19 cellular contexts compared by ENCODE assay signal in genomic region chr9:104604801-104605200, GRCh38.
"Had no signal": no experiment of that assay in that cellular context is flagged by ENCODE, and none has a peak within 500 bp of the region (broad histone marks: within the 10 kb centered on the region; RNA-seq: fewer than 3 reads in every experiment).

No MANE protein-coding gene starts in this region.

- DNase-seq: activated CD4-positive, alpha-beta T cell treated with anti-CD3 and anti-CD28 coated beads for 1 hour; activated CD4-positive, alpha-beta T cell treated with anti-CD3 and anti-CD28 coated beads, Interleukin-2, amount 50 U/mL, for 4 hours; activated effector memory CD4-positive, alpha-beta T cell treated with anti-CD3 and anti-CD28 coated beads, Interleukin-2, amount 50 U/mL, for 16 hours; activated naive CD4-positive, alpha-beta T cell treated with anti-CD3 and anti-CD28 coated beads, Interleukin-2, amount 50 U/mL, for 16 hours; activated T-cell treated with anti-CD3 and anti-CD28 coated beads, Interleukin-2, amount 50 U/mL, for 72 hours; aorta; brain microvascular endothelial cell; colonic mucosa; endodermal cell; foreskin melanocyte; glutamatergic neuron; hippocampal formation; left colon; natural killer cell; ovary; psoas muscle; right cardiac atrium; uterus; WERI-Rb-1 had no signal

- ATAC-seq: activated T-cell treated with anti-CD3 and anti-CD28 coated beads, Interleukin-2, amount 50 U/mL, for 72 hours; left colon; natural killer cell; psoas muscle; right cardiac atrium had no signal
